Comparison of ENCODE assay signal across 1 cellular context in the genomic region with DNA sequence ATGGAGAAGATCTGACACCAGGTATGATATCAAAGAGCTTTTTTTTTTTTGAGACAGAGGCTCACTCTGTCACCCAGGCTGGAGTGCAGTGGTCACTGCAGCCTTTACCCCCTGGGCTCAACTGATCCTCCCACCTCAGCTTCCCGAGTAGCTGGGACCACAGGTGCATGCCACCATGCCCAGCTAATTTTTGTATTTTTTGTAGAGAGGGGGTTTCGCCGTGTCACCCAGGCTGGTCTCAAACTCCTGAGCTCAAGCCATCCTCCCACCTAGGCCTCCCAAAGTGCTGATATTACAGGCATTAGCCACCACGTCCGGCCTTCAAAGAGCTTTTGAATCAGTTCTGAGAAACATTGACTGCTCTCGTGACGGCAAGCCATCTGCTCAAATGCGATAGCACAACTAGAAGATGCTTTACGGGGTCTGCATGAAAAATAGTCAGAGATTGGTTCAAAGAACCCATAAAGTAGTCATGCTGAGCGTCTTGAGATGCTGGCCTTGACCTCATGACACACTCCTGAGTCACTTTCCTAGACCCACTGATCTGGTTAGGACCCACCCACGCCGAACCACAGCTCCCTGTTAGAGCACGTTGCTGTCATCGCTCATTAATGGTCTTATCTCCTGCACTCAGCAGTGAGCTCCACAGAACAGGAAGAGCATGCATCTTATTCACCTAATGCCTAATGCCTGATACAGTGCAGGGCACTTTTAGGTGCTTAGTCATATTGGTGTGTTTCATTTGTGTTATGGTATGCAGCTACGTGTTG.
TF ChIP-seq lines count a peak whose summit lies in the region.

No MANE protein-coding gene starts in this region.

TF ChIP-seq in K562, 482 proteins besides CTCF, POLR2A, EP300 and RAD21 (continued from another document and continues in another):
- TF ChIP-seq RREB1 (CRISPR knock-in tag; IDR thresholded peaks at IDR 0.05): 0 out of 2 replicates have a peak, but pooled peaks have one; percentile 17
- TF ChIP-seq MCM3 (IDR thresholded peaks at IDR 0.05): no peak
- no peak; the same call in 1 of the 2 replicates for TF ChIP-seq DIDO1 (tag; IDR thresholded peaks at IDR 0.05; ENCODE audit: low read depth)
- peak; percentile 96 for TF ChIP-seq RUNX1 (IDR thresholded peaks at IDR 0.05; ENCODE audit: low read depth)
- no peak for TF ChIP-seq SAP30 (IDR thresholded peaks at IDR 0.05; ENCODE audit: borderline replicate concordance, insufficient read depth, low read depth, low read length, poor library complexity, severe bottlenecking)
- TF ChIP-seq SMARCE1 (IDR thresholded peaks at IDR 0.05): peak; percentile 99
- peak; percentile 99 for TF ChIP-seq SMARCA4 (IDR thresholded peaks at IDR 0.05)
- no peak for TF ChIP-seq SP2 (IDR thresholded peaks at IDR 0.05; ENCODE audit: extremely low read depth, low read depth, low read length, poor library complexity, severe bottlenecking)
- TF ChIP-seq COPS2 (conservative IDR thresholded peaks at IDR 0.05): no peak
- TF ChIP-seq SMC3 (conservative IDR thresholded peaks at IDR 0.05; ENCODE audit: insufficient read depth, low read depth, low read length): no peak
- TF ChIP-seq, protein P1, sequence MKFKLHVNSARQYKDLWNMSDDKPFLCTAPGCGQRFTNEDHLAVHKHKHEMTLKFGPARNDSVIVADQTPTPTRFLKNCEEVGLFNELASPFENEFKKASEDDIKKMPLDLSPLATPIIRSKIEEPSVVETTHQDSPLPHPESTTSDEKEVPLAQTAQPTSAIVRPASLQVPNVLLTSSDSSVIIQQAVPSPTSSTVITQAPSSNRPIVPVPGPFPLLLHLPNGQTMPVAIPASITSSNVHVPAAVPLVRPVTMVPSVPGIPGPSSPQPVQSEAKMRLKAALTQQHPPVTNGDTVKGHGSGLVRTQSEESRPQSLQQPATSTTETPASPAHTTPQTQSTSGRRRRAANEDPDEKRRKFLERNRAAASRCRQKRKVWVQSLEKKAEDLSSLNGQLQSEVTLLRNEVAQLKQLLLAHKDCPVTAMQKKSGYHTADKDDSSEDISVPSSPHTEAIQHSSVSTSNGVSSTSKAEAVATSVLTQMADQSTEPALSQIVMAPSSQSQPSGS (CRISPR knock-in tag; IDR thresholded peaks at IDR 0.05): no peak
- TF ChIP-seq GATA2 (CRISPR knock-in tag; IDR thresholded peaks at IDR 0.05): peak; percentile 98
- TF ChIP-seq HMG20B (CRISPR knock-in tag; IDR thresholded peaks at IDR 0.05): no peak
- TF ChIP-seq, protein P2, sequence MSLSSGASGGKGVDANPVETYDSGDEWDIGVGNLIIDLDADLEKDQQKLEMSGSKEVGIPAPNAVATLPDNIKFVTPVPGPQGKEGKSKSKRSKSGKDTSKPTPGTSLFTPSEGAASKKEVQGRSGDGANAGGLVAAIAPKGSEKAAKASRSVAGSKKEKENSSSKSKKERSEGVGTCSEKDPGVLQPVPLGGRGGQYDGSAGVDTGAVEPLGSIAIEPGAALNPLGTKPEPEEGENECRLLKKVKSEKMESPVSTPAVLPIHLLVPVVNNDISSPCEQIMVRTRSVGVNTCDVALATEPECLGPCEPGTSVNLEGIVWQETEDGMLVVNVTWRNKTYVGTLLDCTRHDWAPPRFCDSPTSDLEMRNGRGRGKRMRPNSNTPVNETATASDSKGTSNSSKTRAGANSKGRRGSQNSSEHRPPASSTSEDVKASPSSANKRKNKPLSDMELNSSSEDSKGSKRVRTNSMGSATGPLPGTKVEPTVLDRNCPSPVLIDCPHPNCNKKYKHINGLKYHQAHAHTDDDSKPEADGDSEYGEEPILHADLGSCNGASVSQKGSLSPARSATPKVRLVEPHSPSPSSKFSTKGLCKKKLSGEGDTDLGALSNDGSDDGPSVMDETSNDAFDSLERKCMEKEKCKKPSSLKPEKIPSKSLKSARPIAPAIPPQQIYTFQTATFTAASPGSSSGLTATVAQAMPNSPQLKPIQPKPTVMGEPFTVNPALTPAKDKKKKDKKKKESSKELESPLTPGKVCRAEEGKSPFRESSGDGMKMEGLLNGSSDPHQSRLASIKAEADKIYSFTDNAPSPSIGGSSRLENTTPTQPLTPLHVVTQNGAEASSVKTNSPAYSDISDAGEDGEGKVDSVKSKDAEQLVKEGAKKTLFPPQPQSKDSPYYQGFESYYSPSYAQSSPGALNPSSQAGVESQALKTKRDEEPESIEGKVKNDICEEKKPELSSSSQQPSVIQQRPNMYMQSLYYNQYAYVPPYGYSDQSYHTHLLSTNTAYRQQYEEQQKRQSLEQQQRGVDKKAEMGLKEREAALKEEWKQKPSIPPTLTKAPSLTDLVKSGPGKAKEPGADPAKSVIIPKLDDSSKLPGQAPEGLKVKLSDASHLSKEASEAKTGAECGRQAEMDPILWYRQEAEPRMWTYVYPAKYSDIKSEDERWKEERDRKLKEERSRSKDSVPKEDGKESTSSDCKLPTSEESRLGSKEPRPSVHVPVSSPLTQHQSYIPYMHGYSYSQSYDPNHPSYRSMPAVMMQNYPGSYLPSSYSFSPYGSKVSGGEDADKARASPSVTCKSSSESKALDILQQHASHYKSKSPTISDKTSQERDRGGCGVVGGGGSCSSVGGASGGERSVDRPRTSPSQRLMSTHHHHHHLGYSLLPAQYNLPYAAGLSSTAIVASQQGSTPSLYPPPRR (CRISPR knock-in tag; IDR thresholded peaks at IDR 0.05; ENCODE audit: borderline replicate concordance): peak; percentile 98; the same call in 1 of the 2 replicates
- peak; percentile 62 for TF ChIP-seq FOS (IDR thresholded peaks at IDR 0.05; ENCODE audit: extremely low read depth, insufficient read length)
- no peak for TF ChIP-seq SUPT5H (IDR thresholded peaks at IDR 0.05)
- TF ChIP-seq ZBED1 (IDR thresholded peaks at IDR 0.05): peak; percentile 93
- no peak for TF ChIP-seq PHF20 (IDR thresholded peaks at IDR 0.05; ENCODE audit: partially characterized antibody)
- TF ChIP-seq, protein P3, sequence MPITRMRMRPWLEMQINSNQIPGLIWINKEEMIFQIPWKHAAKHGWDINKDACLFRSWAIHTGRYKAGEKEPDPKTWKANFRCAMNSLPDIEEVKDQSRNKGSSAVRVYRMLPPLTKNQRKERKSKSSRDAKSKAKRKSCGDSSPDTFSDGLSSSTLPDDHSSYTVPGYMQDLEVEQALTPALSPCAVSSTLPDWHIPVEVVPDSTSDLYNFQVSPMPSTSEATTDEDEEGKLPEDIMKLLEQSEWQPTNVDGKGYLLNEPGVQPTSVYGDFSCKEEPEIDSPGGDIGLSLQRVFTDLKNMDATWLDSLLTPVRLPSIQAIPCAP (CRISPR knock-in tag; IDR thresholded peaks at IDR 0.05; ENCODE audit: borderline replicate concordance): peak; percentile 88; the same call in 1 of the 2 replicates
- peak; percentile 81 for TF ChIP-seq ZNF316 (IDR thresholded peaks at IDR 0.05)
- TF ChIP-seq EP400 (IDR thresholded peaks at IDR 0.05): peak; percentile 85
- TF ChIP-seq ZNF217 (CRISPR knock-in tag; IDR thresholded peaks at IDR 0.05): no peak
- TF ChIP-seq HDAC2 (IDR thresholded peaks at IDR 0.05): peak; percentile 100
- TF ChIP-seq DNMT1 (IDR thresholded peaks at IDR 0.05): no peak
- no peak for TF ChIP-seq ZBTB26 (CRISPR knock-in tag; IDR thresholded peaks at IDR 0.05)
- TF ChIP-seq TRIM28 (IDR thresholded peaks at IDR 0.05): no peak
- no peak for TF ChIP-seq ZNF197 (CRISPR knock-in tag; IDR thresholded peaks at IDR 0.05; ENCODE audit: low read depth)
- TF ChIP-seq MAFG (tag; conservative IDR thresholded peaks at IDR 0.05): peak; percentile 85
- TF ChIP-seq, protein P4, sequence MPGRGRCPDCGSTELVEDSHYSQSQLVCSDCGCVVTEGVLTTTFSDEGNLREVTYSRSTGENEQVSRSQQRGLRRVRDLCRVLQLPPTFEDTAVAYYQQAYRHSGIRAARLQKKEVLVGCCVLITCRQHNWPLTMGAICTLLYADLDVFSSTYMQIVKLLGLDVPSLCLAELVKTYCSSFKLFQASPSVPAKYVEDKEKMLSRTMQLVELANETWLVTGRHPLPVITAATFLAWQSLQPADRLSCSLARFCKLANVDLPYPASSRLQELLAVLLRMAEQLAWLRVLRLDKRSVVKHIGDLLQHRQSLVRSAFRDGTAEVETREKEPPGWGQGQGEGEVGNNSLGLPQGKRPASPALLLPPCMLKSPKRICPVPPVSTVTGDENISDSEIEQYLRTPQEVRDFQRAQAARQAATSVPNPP (IDR thresholded peaks at IDR 0.05; ENCODE audit: borderline replicate concordance, insufficient read depth, insufficient read length): no peak
- no peak for TF ChIP-seq CEBPZ (IDR thresholded peaks at IDR 0.05; ENCODE audit: borderline replicate concordance, low read depth, low read length)
- peak; percentile 93 for TF ChIP-seq TFAP4 (CRISPR knock-in tag; IDR thresholded peaks at IDR 0.05; ENCODE audit: borderline replicate concordance)
- no peak for TF ChIP-seq TSC22D4 (tag; IDR thresholded peaks at IDR 0.05)
- no peak for TF ChIP-seq CHD1 (IDR thresholded peaks at IDR 0.05; ENCODE audit: low read length)
- no peak for TF ChIP-seq RFX5 (IDR thresholded peaks at IDR 0.05; ENCODE audit: low read depth, low read length)
- no peak for TF ChIP-seq ZNF785 (CRISPR knock-in tag; IDR thresholded peaks at IDR 0.05)
- no peak for TF ChIP-seq ESRRB (CRISPR knock-in tag; IDR thresholded peaks at IDR 0.05; ENCODE audit: borderline replicate concordance)
- TF ChIP-seq JUNB (CRISPR knock-in tag; conservative IDR thresholded peaks at IDR 0.05): 0 out of 2 replicates have a peak, but pooled peaks have one; percentile 45
- no peak for TF ChIP-seq ZNF57 (CRISPR knock-in tag; IDR thresholded peaks at IDR 0.05)
- peak; percentile 20 for TF ChIP-seq SMARCB1 (IDR thresholded peaks at IDR 0.05; ENCODE audit: insufficient read length, low read depth)
- peak; percentile 57; the same call in 1 of the 2 replicates for TF ChIP-seq ZBTB17 (CRISPR knock-in tag; IDR thresholded peaks at IDR 0.05)
